Comparison of ENCODE assay signal across 8 cellular contexts in genomic region chr1:155070392-155070700, GRCh38. TPM values are rescaled to one million over a fixed set of nuclear protein-coding genes. Genes with fewer than 3 reads are reported as not detected.
DNase-seq lines count a peak whose midpoint lies in the region; ATAC-seq and TF ChIP-seq lines count a peak whose summit lies in the region.

No MANE protein-coding gene starts in this region.

- TF ChIP-seq POLR2A in heart left ventricle (IDR thresholded peaks at IDR 0.05) (no peak), vagina (IDR thresholded peaks at IDR 0.05) (no peak)

- H3K4me3 ChIP-seq in heart left ventricle (peak overlapping the region in 11 of 12 donors; percentile 15 to 62 (median 50)), colonic mucosa (peak overlapping the region; percentile 34), muscle layer of colon (ENCODE audit: low read depth in 1 of 2, low read length in 2 of 2) (peak overlapping the region; percentile 51 to 68), vagina (peak overlapping the region; percentile 42 to 50)

- H3K36me3 ChIP-seq in heart left ventricle (peaks cover 0 to 9% (median 0%) of the 10 kb centered on the region in 9 donors), colonic mucosa (no peaks in the 10 kb centered on the region), muscle layer of colon (ENCODE audit: insufficient read depth, low read length) (no peaks in the 10 kb centered on the region), vagina (no peaks in the 10 kb centered on the region)

- WGBS in heart left ventricle, 4 donors, result 8 to 37% (median 28%) methylated on average over 2 to 13 of the region's 13 CpGs

- H3K4me1 ChIP-seq in heart left ventricle (peaks cover 0 to 21% (median 13%) of the 10 kb centered on the region in 12 donors), colonic mucosa (no peaks in the 10 kb centered on the region), muscle layer of colon (ENCODE audit: insufficient read depth, low read length) (peaks cover 13% of the 10 kb centered on the region), vagina (peaks cover 31% of the 10 kb centered on the region)

- TF ChIP-seq CTCF in heart left ventricle (IDR thresholded peaks at IDR 0.05), result no peak
- no peak for TF ChIP-seq CTCF in colonic mucosa (IDR thresholded peaks at IDR 0.05)
- TF ChIP-seq CTCF in vagina (IDR thresholded peaks at IDR 0.05), result no peak

- H3K9me3 ChIP-seq in heart left ventricle, result no peaks in the 10 kb centered on the region
- no peaks in the 10 kb centered on the region for H3K9me3 ChIP-seq in colonic mucosa
- H3K9me3 ChIP-seq in muscle layer of colon (ENCODE audit: low read length), result no peaks in the 10 kb centered on the region
- H3K9me3 ChIP-seq in vagina, result no peaks in the 10 kb centered on the region

- intact Hi-C loops in heart left ventricle (cut with DNase I), result no loop called here
- intact Hi-C loops in left ventricle myocardium superior (cut with micrococcal nuclease), result no loop called here
- intact Hi-C loops in colonic mucosa (cut with DNase I), result no loop called here
- intact Hi-C loops in vagina (cut with DNase I), result no loop called here

- H3K9ac ChIP-seq in colonic mucosa (ENCODE audit: low read depth in 2 of 2, low read length in 2 of 2) (peak overlapping the region; percentile 54 to 61), muscle layer of colon (ENCODE audit: low read length) (peak overlapping the region; percentile 35)

- no peaks in the 10 kb centered on the region for H3K27me3 ChIP-seq in heart left ventricle
- no peaks in the 10 kb centered on the region for H3K27me3 ChIP-seq in colonic mucosa
- no peaks in the 10 kb centered on the region for H3K27me3 ChIP-seq in muscle layer of colon (ENCODE audit: control insufficient read depth in 1 of 2, insufficient read depth in 2 of 2, low read length in 2 of 2)
- H3K27me3 ChIP-seq in vagina, result no peaks in the 10 kb centered on the region

- DNase-seq in heart left ventricle (no peak), left ventricle myocardium superior (no peak), colonic mucosa (no peak), vagina (ENCODE audit: extremely low spot score in 2 of 2) (no peak)
- no peak for DNase-seq in stimulated activated CD4-positive, alpha-beta T cell treated with anti-CD3 and anti-CD28 coated beads, Interleukin-4, amount 100 ng/mL, for 4 hours

- ATAC-seq in heart left ventricle (no peak), left ventricle myocardium superior (no peak), GM21576 (IDR thresholded peaks at IDR 0.05; ENCODE audit: unreplicated experiment) (no peak), HG03097 (IDR thresholded peaks at IDR 0.05; ENCODE audit: low FRiP score, unreplicated experiment) (no peak)

- H3K27ac ChIP-seq in heart left ventricle (peak overlapping the region in 6 of 12 donors; percentile 52 to 81 (median 72)), colonic mucosa (no peak overlapping the region), muscle layer of colon (ENCODE audit: low read depth, low read length) (no peak overlapping the region), vagina (peak overlapping the region; percentile 66)

RNA-seq across cellular contexts. Expression of gene EFNA4, which starts 6.8 kb away (rescaled TPM):
- total RNA-seq in heart left ventricle (1 to 10 TPM; 1.1 to 3.3 (median 2.2) TPM), left ventricle myocardium superior (2.3 TPM), colonic mucosa (10 to 100 TPM; 26.1 to 27.2 TPM), vagina (13.8 TPM)
- polyA plus RNA-seq in heart left ventricle, result 1 to 10 TPM; 2.0 to 4.8 TPM

RNA-seq across cellular contexts. Expression of gene EFNA3, which starts 8.3 kb away (rescaled TPM):
- total RNA-seq in heart left ventricle, result 1 to 10 TPM in 2 of 9 donors, under 1 TPM in 7; 0.20 to 2.4 (median 0.61) TPM
- polyA plus RNA-seq in heart left ventricle, result 1 to 10 TPM in 1 of 2 donors, under 1 TPM in 1; 0.61 to 1.9 TPM
- total RNA-seq in left ventricle myocardium superior, result 1.1 TPM
- 10 to 100 TPM; 12.7 to 21.4 TPM for total RNA-seq in colonic mucosa
- 22.3 TPM for total RNA-seq in vagina

RNA-seq across cellular contexts. Expression of gene ADAM15, which starts 19.2 kb away (rescaled TPM):
- 100 to 1,000 TPM in 3 of 9 donors, 10 to 100 TPM in 6; 55.8 to 199 (median 67.5) TPM for total RNA-seq in heart left ventricle
- 100 to 1,000 TPM; 112 to 113 TPM for polyA plus RNA-seq in heart left ventricle
- 84.2 TPM for total RNA-seq in left ventricle myocardium superior
- total RNA-seq in colonic mucosa, result 100 to 1,000 TPM; 101 to 228 TPM
- 193 TPM for total RNA-seq in vagina

RNA-seq across cellular contexts. Expression of gene DCST1, which starts 36.7 kb away (rescaled TPM):
- total RNA-seq in heart left ventricle (not detected), left ventricle myocardium superior (not detected), colonic mucosa (not detected), vagina (not detected)
- not detected for polyA plus RNA-seq in heart left ventricle

RNA-seq across cellular contexts. Expression of gene DCST2, which starts 36.8 kb away (rescaled TPM):
- total RNA-seq in heart left ventricle, result under 1 TPM in 8 of 9 donors, not detected in 1; 0.14 to 0.62 (median 0.35) TPM
- under 1 TPM; 0.17 to 0.65 TPM for polyA plus RNA-seq in heart left ventricle
- 0.37 TPM for total RNA-seq in left ventricle myocardium superior
- 1 to 10 TPM; 1.7 to 1.9 TPM for total RNA-seq in colonic mucosa
- total RNA-seq in vagina, result 7.9 TPM
